18 cellular contexts compared by ENCODE assay signal in the genomic region with DNA sequence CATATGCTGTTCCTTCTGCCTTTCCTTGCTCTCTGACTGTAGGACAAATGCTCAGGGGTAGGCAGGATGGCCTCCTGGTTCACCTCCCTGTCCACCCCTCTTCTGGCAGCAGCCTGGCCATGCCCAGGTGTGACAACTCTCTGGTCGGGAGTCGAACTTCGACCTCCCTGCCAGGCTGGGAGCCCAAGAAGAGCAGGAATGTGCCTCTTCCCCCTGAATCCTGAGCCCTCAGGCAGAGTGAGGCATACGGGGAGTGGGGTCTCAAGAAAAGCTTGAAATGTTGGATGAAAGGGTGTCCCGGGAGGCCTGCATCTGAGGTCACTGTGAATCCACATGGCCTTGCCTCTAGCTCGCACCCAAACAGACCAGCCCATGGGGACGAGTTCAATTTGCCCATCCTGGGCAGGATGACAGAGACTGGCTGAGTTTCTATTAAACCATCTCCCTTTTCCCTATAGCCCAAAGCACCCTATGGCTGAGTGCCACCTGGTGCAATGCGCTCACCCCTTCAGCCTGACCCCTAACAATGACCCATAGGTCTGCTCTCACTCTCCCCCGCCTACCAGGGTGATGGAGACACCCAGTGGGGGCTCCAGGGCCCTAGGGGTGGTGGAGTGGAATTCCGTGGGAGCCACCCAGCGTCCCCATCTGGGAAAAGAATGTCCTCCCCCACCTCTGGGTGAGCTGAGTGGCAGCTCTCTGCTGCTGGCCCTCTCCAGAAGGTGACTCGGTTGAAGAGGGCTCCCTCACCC. TPM values are rescaled to one million over a fixed set of nuclear protein-coding genes. Genes with fewer than 3 reads are reported as not detected.
"Had no signal": no experiment of that assay in that cellular context is flagged by ENCODE, and none has a peak within 500 bp of the region (broad histone marks: within the 10 kb centered on the region; RNA-seq: fewer than 3 reads in every experiment).

No MANE protein-coding gene starts in this region.

- H3K27ac ChIP-seq: brain microvascular endothelial cell, left lung, WERI-Rb-1 had no signal

- H3K4me1 ChIP-seq: left lung had no signal

- H3K4me3 Mint-ChIP-seq: activated CD4-positive, alpha-beta memory T cell treated with anti-CD3 and anti-CD28 coated beads, Interleukin-2, amount 10 ng/mL, durations not matched to agents 7 days and 5 days; activated CD4-positive, alpha-beta T cell treated with anti-CD3 and anti-CD28 coated beads for 36 hours; activated naive CD4-positive, alpha-beta T cell treated with anti-CD3 and anti-CD28 coated beads, Interleukin-2, amount 50 U/mL, for 24 hours; neural crest cell; stimulated activated naive B cell treated with anti-CD40 and anti-IgM and Interleukin-4, amounts not matched to agents 10 μg/mL and 1 μg/mL and 100 μg/mL, for 72 hours; type B pancreatic cell had no signal

- H3K4me1 Mint-ChIP-seq: activated CD4-positive, alpha-beta memory T cell treated with anti-CD3 and anti-CD28 coated beads, Interleukin-2, amount 10 ng/mL, durations not matched to agents 7 days and 5 days; activated CD4-positive, alpha-beta T cell treated with anti-CD3 and anti-CD28 coated beads for 36 hours; activated naive CD4-positive, alpha-beta T cell treated with anti-CD3 and anti-CD28 coated beads, Interleukin-2, amount 50 U/mL, for 24 hours; neural crest cell; stimulated activated naive B cell treated with anti-CD40 and anti-IgM and Interleukin-4, amounts not matched to agents 10 μg/mL and 1 μg/mL and 100 μg/mL, for 72 hours had no signal

- H3K27me3 ChIP-seq: brain microvascular endothelial cell, esophagus squamous epithelium, left lung had no signal

- H3K36me3 Mint-ChIP-seq: activated naive CD4-positive, alpha-beta T cell treated with anti-CD3 and anti-CD28 coated beads, Interleukin-2, amount 50 U/mL, for 24 hours; stimulated activated naive B cell treated with anti-CD40 and anti-IgM and Interleukin-4, amounts not matched to agents 10 μg/mL and 1 μg/mL and 100 μg/mL, for 72 hours; type B pancreatic cell had no signal

- H3K9me3 ChIP-seq: left lung had no signal

- DNase-seq: activated CD4-positive, alpha-beta memory T cell treated with anti-CD3 and anti-CD28 coated beads, Interleukin-2, amount 10 ng/mL, durations not matched to agents 7 days and 5 days; activated T-cell treated with anti-CD3 and anti-CD28 coated beads, Interleukin-2, amount 50 U/mL, for 48 hours; amygdala; brain microvascular endothelial cell; cerebellar nuclear complex; esophagus squamous epithelium; foreskin fibroblast; mesendoderm; stimulated activated CD4-positive, alpha-beta T cell treated with anti-CD3 and anti-CD28 coated beads, Interleukin-2, amount 100 ng/mL, for 24 hours; stimulated activated naive B cell treated with anti-CD40 and anti-IgM and Interleukin-4, amounts not matched to agents 10 μg/mL and 1 μg/mL and 100 μg/mL, for 72 hours had no signal

- H3K36me3 ChIP-seq: brain microvascular endothelial cell, esophagus squamous epithelium, left lung, WERI-Rb-1 had no signal

- H3K27me3 Mint-ChIP-seq: activated CD4-positive, alpha-beta memory T cell treated with anti-CD3 and anti-CD28 coated beads, Interleukin-2, amount 10 ng/mL, durations not matched to agents 7 days and 5 days; activated CD4-positive, alpha-beta T cell treated with anti-CD3 and anti-CD28 coated beads for 36 hours; activated naive CD4-positive, alpha-beta T cell treated with anti-CD3 and anti-CD28 coated beads, Interleukin-2, amount 50 U/mL, for 24 hours had no signal

- H3K27ac Mint-ChIP-seq: activated CD4-positive, alpha-beta memory T cell treated with anti-CD3 and anti-CD28 coated beads, Interleukin-2, amount 10 ng/mL, durations not matched to agents 7 days and 5 days; activated CD4-positive, alpha-beta T cell treated with anti-CD3 and anti-CD28 coated beads for 36 hours; activated naive CD4-positive, alpha-beta T cell treated with anti-CD3 and anti-CD28 coated beads, Interleukin-2, amount 50 U/mL, for 24 hours; stimulated activated naive B cell treated with anti-CD40 and anti-IgM and Interleukin-4, amounts not matched to agents 10 μg/mL and 1 μg/mL and 100 μg/mL, for 72 hours; type B pancreatic cell had no signal

- H3K9me3 Mint-ChIP-seq: activated CD4-positive, alpha-beta memory T cell treated with anti-CD3 and anti-CD28 coated beads, Interleukin-2, amount 10 ng/mL, durations not matched to agents 7 days and 5 days; activated naive CD4-positive, alpha-beta T cell treated with anti-CD3 and anti-CD28 coated beads, Interleukin-2, amount 50 U/mL, for 24 hours; neural crest cell; stimulated activated naive B cell treated with anti-CD40 and anti-IgM and Interleukin-4, amounts not matched to agents 10 μg/mL and 1 μg/mL and 100 μg/mL, for 72 hours; type B pancreatic cell had no signal

- H3K4me3 ChIP-seq: esophagus squamous epithelium, left lung had no signal

- ATAC-seq: activated CD4-positive, alpha-beta T cell treated with anti-CD3 and anti-CD28 coated beads for 36 hours; left lung; stimulated activated naive B cell treated with anti-CD40 and anti-IgM and Interleukin-4, amounts not matched to agents 10 μg/mL and 1 μg/mL and 100 μg/mL, for 72 hours had no signal

RNA-seq across cellular contexts. Expression of a gene that starts 52.9 kb away (rescaled TPM):
- total RNA-seq: activated CD4-positive, alpha-beta memory T cell treated with anti-CD3 and anti-CD28 coated beads, Interleukin-2, amount 10 ng/mL, durations not matched to agents 7 days and 5 days; activated CD4-positive, alpha-beta T cell treated with anti-CD3 and anti-CD28 coated beads for 36 hours; dermis microvascular lymphatic vessel endothelial cell; SK-MEL-5 had no signal
